In genomic region chr12:112705037-112705632, GRCh38 we compare ENCODE assay signal across 24 cellular contexts.
DNase-seq lines count a peak whose midpoint lies in the region; ATAC-seq and TF ChIP-seq lines count a peak whose summit lies in the region.
"Had no signal": no experiment of that assay in that cellular context is flagged by ENCODE, and none has a peak within 500 bp of the region (broad histone marks: within the 10 kb centered on the region; RNA-seq: fewer than 3 reads in every experiment).

No MANE protein-coding gene starts in this region.

- H3K4me1 ChIP-seq in mammary epithelial cell (ENCODE audit: insufficient read depth, low read length) (no peaks in the 10 kb centered on the region), PC-3 (ENCODE audit: insufficient read depth, low read length) (no peaks in the 10 kb centered on the region), GM23248 (ENCODE audit: insufficient read depth) (no peaks in the 10 kb centered on the region)
- H3K4me1 ChIP-seq: body of pancreas, gastrocnemius medialis, pancreas, upper lobe of left lung had no signal

- ATAC-seq in PC-3: no peak; the same call in 1 of the 2 replicates
- ATAC-seq: body of pancreas, gastrocnemius medialis, pancreas had no signal

- no peak overlapping the region for H3K4me3 ChIP-seq in mammary epithelial cell (replicated peaks in 1 of 3; ENCODE audit: insufficient read depth in 1 of 3, low read depth in 2 of 3, low read length in 3 of 3)
- no peak overlapping the region for H3K4me3 ChIP-seq in PC-3 (ENCODE audit: low read length)
- no peak overlapping the region for H3K4me3 ChIP-seq in epithelial cell of esophagus (ENCODE audit: low read length)
- no peak overlapping the region for H3K4me3 ChIP-seq in GM23248
- H3K4me3 ChIP-seq: body of pancreas, gastrocnemius medialis, lung, pancreas, upper lobe of left lung had no signal

- H3K79me2 ChIP-seq in mammary epithelial cell (ENCODE audit: insufficient read depth, low read length) (no peaks in the 10 kb centered on the region), PC-3 (ENCODE audit: low read length) (no peaks in the 10 kb centered on the region), GM23248 (ENCODE audit: insufficient read depth) (no peaks in the 10 kb centered on the region)

- peaks cover 69% of the 10 kb centered on the region for H3K27me3 Mint-ChIP-seq in MCF 10A (ENCODE audit: insufficient read depth, unreplicated experiment)

- H3K9me3 ChIP-seq in mammary epithelial cell (replicated peaks; ENCODE audit: insufficient read depth, low read length) (no peaks in the 10 kb centered on the region), PC-3 (ENCODE audit: low read length) (no peaks in the 10 kb centered on the region), GM23248 (ENCODE audit: low read depth) (no peaks in the 10 kb centered on the region)
- H3K9me3 ChIP-seq: body of pancreas, gastrocnemius medialis, pancreas, upper lobe of left lung had no signal

- H3K27ac Mint-ChIP-seq in MCF 10A (ENCODE audit: low read depth, unreplicated experiment): no peak overlapping the region
- H3K27ac Mint-ChIP-seq: activated B cell treated with CpG ODN at 0.5 μM for 24 hours; activated naive CD8-positive, alpha-beta T cell treated with anti-CD3 and anti-CD28 coated beads, Interleukin-2, amount 10 ng/mL, durations not matched to agents 7 days and 5 days; activated T-helper 1 cell treated with anti-CD3 and anti-CD28 coated beads, Interleukin-12 subunit alpha, Interleukin-12 subunit beta, Interleukin-2, Interleukin-4 antibody, amounts not matched to agents 30 ng/mL and 10 ng/mL and 1 ng/mL, durations not matched to agents 14 hours and 24 hours and 36 hours; CD4-positive, alpha-beta T cell; HFFc6; stimulated activated naive CD8-positive, alpha-beta T cell treated with anti-CD3 and anti-CD28 coated beads, Interleukin-15, Interleukin-2, amounts not matched to agents 100 ng/mL and 50 ng/mL, for 24 hours had no signal

- dilution Hi-C loops in mammary epithelial cell (cut with HindIII; ENCODE audit: low sequenced_read_pairs): no loop called here

- no peak overlapping the region for H3K4me3 Mint-ChIP-seq in MCF 10A (ENCODE audit: unreplicated experiment)
- H3K4me3 Mint-ChIP-seq: activated B cell treated with CpG ODN at 0.5 μM for 24 hours; activated naive CD8-positive, alpha-beta T cell treated with anti-CD3 and anti-CD28 coated beads, Interleukin-2, amount 10 ng/mL, durations not matched to agents 7 days and 5 days; activated T-helper 1 cell treated with anti-CD3 and anti-CD28 coated beads, Interleukin-12 subunit alpha, Interleukin-12 subunit beta, Interleukin-2, Interleukin-4 antibody, amounts not matched to agents 30 ng/mL and 10 ng/mL and 1 ng/mL, durations not matched to agents 14 hours and 24 hours and 36 hours; CD4-positive, alpha-beta T cell; HFFc6; stimulated activated naive CD8-positive, alpha-beta T cell treated with anti-CD3 and anti-CD28 coated beads, Interleukin-15, Interleukin-2, amounts not matched to agents 100 ng/mL and 50 ng/mL, for 24 hours had no signal

- no peaks in the 10 kb centered on the region for H3K36me3 Mint-ChIP-seq in MCF 10A (ENCODE audit: insufficient read depth, unreplicated experiment)
- H3K36me3 Mint-ChIP-seq: activated naive CD8-positive, alpha-beta T cell treated with anti-CD3 and anti-CD28 coated beads, Interleukin-2, amount 10 ng/mL, durations not matched to agents 7 days and 5 days had no signal

- H3K27ac ChIP-seq in mammary epithelial cell (ENCODE audit: insufficient read depth, low read depth, low read length) (no peak overlapping the region), PC-3 (ENCODE audit: low read length) (no peak overlapping the region), GM23248 (no peak overlapping the region)
- H3K27ac ChIP-seq: body of pancreas, gastrocnemius medialis, pancreas, upper lobe of left lung had no signal

- H3K9ac ChIP-seq in mammary epithelial cell (ENCODE audit: insufficient read depth, low read length) (no peak overlapping the region), PC-3 (ENCODE audit: low read length) (no peak overlapping the region), GM23248 (no peak overlapping the region)

- H3F3A ChIP-seq in PC-3 (ENCODE audit: low read length, unreplicated experiment) (no peaks in the 10 kb centered on the region), GM23248 (ENCODE audit: insufficient read depth) (no peaks in the 10 kb centered on the region)

- H3K9me3 Mint-ChIP-seq in MCF 10A (ENCODE audit: unreplicated experiment): no peaks in the 10 kb centered on the region
- H3K9me3 Mint-ChIP-seq: activated B cell treated with CpG ODN at 0.5 μM for 24 hours; activated naive CD8-positive, alpha-beta T cell treated with anti-CD3 and anti-CD28 coated beads, Interleukin-2, amount 10 ng/mL, durations not matched to agents 7 days and 5 days; activated T-helper 1 cell treated with anti-CD3 and anti-CD28 coated beads, Interleukin-12 subunit alpha, Interleukin-12 subunit beta, Interleukin-2, Interleukin-4 antibody, amounts not matched to agents 30 ng/mL and 10 ng/mL and 1 ng/mL, durations not matched to agents 14 hours and 24 hours and 36 hours; CD4-positive, alpha-beta T cell; stimulated activated naive CD8-positive, alpha-beta T cell treated with anti-CD3 and anti-CD28 coated beads, Interleukin-15, Interleukin-2, amounts not matched to agents 100 ng/mL and 50 ng/mL, for 24 hours had no signal

- BruUV-seq in mammary epithelial cell (replicated peaks; lab: Mats Ljungman, UMichigan) (no TSS peak), MCF 10A (replicated peaks; lab: Mats Ljungman, UMichigan) (no TSS peak), PC-3 (replicated peaks; lab: Mats Ljungman, UMichigan) (no TSS peak)

- H3K9me2 ChIP-seq in PC-3 (replicated peaks; ENCODE audit: low read length) (no peaks in the 10 kb centered on the region), GM23248 (ENCODE audit: insufficient read depth) (no peaks in the 10 kb centered on the region)

- DNase-seq in mammary epithelial cell: peak; percentile 3
- DNase-seq in MCF 10A (ENCODE audit: unreplicated experiment): no peak
- DNase-seq in PC-3: peak; percentile 39
- peak; percentile 36 for DNase-seq in epithelial cell of esophagus (ENCODE audit: low read depth)
- no peak for DNase-seq in HK-2 (ENCODE audit: unreplicated experiment)
- no peak for DNase-seq in AG08396 (ENCODE audit: low spot score)
- no peak for DNase-seq in GM23248
- DNase-seq in activated CD4-positive, alpha-beta T cell treated with anti-CD3 and anti-CD28 coated beads for 1 hour: no peak
- DNase-seq: activated B cell treated with CpG ODN at 0.5 μM for 24 hours; activated CD8-positive, alpha-beta memory T cell treated with anti-CD3 and anti-CD28 coated beads for 24 hours; activated naive CD8-positive, alpha-beta T cell treated with anti-CD3 and anti-CD28 coated beads, Interleukin-2, amount 10 ng/mL, durations not matched to agents 7 days and 5 days; body of pancreas; CD4-positive, alpha-beta T cell; cortex of kidney; gastrocnemius medialis; HFFc6; Karpas-422; pancreas; SHP77 treated with DMSO at 0.1 percent for 48 hours; T-helper 2 cell; upper lobe of left lung had no signal

- H4K20me1 ChIP-seq in mammary epithelial cell (ENCODE audit: insufficient read depth, low read length) (no peaks in the 10 kb centered on the region), PC-3 (ENCODE audit: low read length) (no peaks in the 10 kb centered on the region), GM23248 (ENCODE audit: insufficient read depth) (no peaks in the 10 kb centered on the region)

- CTCF ChIA-PET in mammary epithelial cell (lab: Charles Lee; ENCODE audit: low non-redundant PET): no interaction called here
- CTCF ChIA-PET in MCF 10A (lab: Yijun Ruan, JAX): no interaction called here
- CTCF ChIA-PET in PC-3 (lab: Charles Lee): no interaction called here

- intact Hi-C loops in mammary epithelial cell (cut with micrococcal nuclease): no loop called here
- intact Hi-C loops in MCF 10A (cut with micrococcal nuclease): no loop called here
- intact Hi-C loops in PC-3 (cut with micrococcal nuclease): no loop called here

- H3K36me3 ChIP-seq in mammary epithelial cell (ENCODE audit: insufficient read depth, low read length): no peaks in the 10 kb centered on the region
- H3K36me3 ChIP-seq in PC-3 (ENCODE audit: low read depth, low read length): no peaks in the 10 kb centered on the region
- H3K36me3 ChIP-seq in GM23248 (ENCODE audit: low read depth): no peaks in the 10 kb centered on the region
- H3K36me3 ChIP-seq: gastrocnemius medialis, pancreas, upper lobe of left lung had no signal

- in situ Hi-C loops in mammary epithelial cell (cut with MboI; ENCODE audit: low sequenced_read_pairs in 2 of 2) (no loop called here), GM23248 (cut with MboI) (no loop called here)

- POLR2A ChIA-PET in MCF 10A (lab: Yijun Ruan, JAX): no interaction called here
- POLR2A ChIA-PET in PC-3 (lab: Charles Lee; ENCODE audit: unreplicated experiment): no interaction called here

- H2AFZ ChIP-seq in mammary epithelial cell (ENCODE audit: low read depth, low read length) (no peak overlapping the region), PC-3 (ENCODE audit: low read length) (no peak overlapping the region), GM23248 (no peak overlapping the region)

- no peaks in the 10 kb centered on the region for H3K27me3 ChIP-seq in mammary epithelial cell (ENCODE audit: insufficient read depth, low read length)
- peaks cover 57% of the 10 kb centered on the region for H3K27me3 ChIP-seq in PC-3 (ENCODE audit: low read length)
- H3K27me3 ChIP-seq in GM23248 (replicated peaks; ENCODE audit: insufficient read depth): no peaks in the 10 kb centered on the region
- H3K27me3 ChIP-seq: gastrocnemius medialis, upper lobe of left lung had no signal

- no peaks in the 10 kb centered on the region for H3K4me1 Mint-ChIP-seq in MCF 10A (ENCODE audit: insufficient read depth, unreplicated experiment)
- H3K4me1 Mint-ChIP-seq: activated B cell treated with CpG ODN at 0.5 μM for 24 hours; activated naive CD8-positive, alpha-beta T cell treated with anti-CD3 and anti-CD28 coated beads, Interleukin-2, amount 10 ng/mL, durations not matched to agents 7 days and 5 days had no signal

- no peak for TF ChIP-seq CTCF in mammary epithelial cell (conservative IDR thresholded peaks at IDR 0.05 in 1 of 2, IDR thresholded peaks at IDR 0.05 in 1 of 2; ENCODE audit: extremely low read depth in 1 of 2, insufficient read depth in 1 of 2, low read depth in 1 of 2, low read length in 2 of 2)
- no peak for TF ChIP-seq CTCF in MCF 10A (IDR thresholded peaks at IDR 0.05; ENCODE audit: unreplicated experiment)
- TF ChIP-seq CTCF in PC-3 (conservative IDR thresholded peaks at IDR 0.05; ENCODE audit: low read depth, low read length): no peak
- TF ChIP-seq CTCF in epithelial cell of esophagus (IDR thresholded peaks at IDR 0.05; ENCODE audit: insufficient read depth, low read depth, low read length, missing control alignments): no peak

- no peak overlapping the region for H3K4me2 ChIP-seq in mammary epithelial cell (ENCODE audit: insufficient read depth, low read depth, low read length)
- H3K4me2 ChIP-seq in PC-3 (ENCODE audit: low read length): no peak overlapping the region
- no peak overlapping the region for H3K4me2 ChIP-seq in GM23248 (ENCODE audit: unreplicated experiment)

Comparison
In these comparisons a context has a peak if more than half of its experiments do, and no peak if none do; other contexts are left out.
1. DNase-seq: peak in mammary epithelial cell (single experiment), PC-3 (single experiment) and epithelial cell of esophagus (single experiment); none in MCF 10A (single experiment), HK-2 (single experiment), AG08396 (single experiment), GM23248 (single experiment) and activated CD4-positive, alpha-beta T cell treated with anti-CD3 and anti-CD28 coated beads for 1 hour (single experiment).